In the genomic region with DNA sequence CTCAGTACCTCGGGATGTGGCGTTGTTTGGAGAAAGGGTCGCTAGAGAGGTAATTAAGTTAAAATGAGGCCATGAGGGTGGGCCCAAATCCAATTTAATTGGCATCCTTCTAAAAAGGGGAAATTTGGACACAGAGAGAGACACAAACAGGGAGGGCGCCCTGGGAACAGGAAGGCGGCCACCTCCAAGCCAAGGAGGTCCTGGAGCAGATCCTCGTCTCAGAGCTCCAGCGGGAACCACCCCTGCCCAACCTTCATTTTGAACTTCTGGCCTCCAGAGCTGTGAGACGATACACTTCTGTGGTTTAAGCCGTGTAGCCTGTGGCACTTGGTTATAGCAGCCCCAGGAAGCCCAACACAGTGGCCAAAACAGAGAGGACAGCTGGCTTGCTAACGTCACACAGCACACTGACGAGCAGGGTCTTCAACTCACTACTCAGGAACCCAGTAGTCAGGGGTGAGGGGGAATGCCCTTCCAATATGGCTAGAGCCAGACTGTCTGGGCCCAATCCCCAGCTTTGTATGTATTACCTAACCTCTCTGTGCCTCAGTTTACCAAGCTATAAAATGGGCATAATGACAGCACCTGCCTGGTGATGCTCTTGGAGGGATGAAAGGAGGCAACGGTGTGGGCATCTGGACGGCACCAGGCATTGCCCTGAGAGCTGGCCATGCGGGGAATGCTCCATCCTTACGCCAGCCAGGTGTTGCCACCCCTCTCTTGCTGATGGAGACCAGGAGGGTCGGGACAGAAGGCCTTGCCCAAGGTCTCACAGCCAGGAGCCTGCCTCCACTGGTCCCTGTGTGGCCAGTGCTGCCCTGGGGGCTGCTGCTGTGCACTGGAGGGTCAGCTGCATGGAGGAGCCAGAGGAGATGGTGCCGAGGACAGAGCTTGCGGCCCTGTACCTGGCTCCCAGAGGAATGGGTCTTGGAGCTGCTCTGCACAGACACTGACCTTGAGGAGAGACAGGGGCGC, we compare ENCODE assay signal across 16 cellular contexts. TPM values are rescaled to one million over a fixed set of nuclear protein-coding genes. Genes with fewer than 3 reads are reported as not detected.
"Had no signal": no experiment of that assay in that cellular context is flagged by ENCODE, and none has a peak within 500 bp of the region (broad histone marks: within the 10 kb centered on the region; RNA-seq: fewer than 3 reads in every experiment).

No MANE protein-coding gene starts in this region.

- ATAC-seq: left lung; naive thymus-derived CD4-positive, alpha-beta T cell had no signal

- H3K36me3 Mint-ChIP-seq: type B pancreatic cell had no signal

- H3K9me3 ChIP-seq: pancreas had no signal

- H3K36me3 ChIP-seq: brain microvascular endothelial cell, left lung, pancreas had no signal

- H3K9me3 Mint-ChIP-seq: central memory CD8-positive, alpha-beta T cell; type B pancreatic cell had no signal

- H3K4me3 Mint-ChIP-seq: central memory CD8-positive, alpha-beta T cell; naive thymus-derived CD4-positive, alpha-beta T cell; stimulated activated naive CD8-positive, alpha-beta T cell treated with anti-CD3 and anti-CD28 coated beads, Interleukin-15, Interleukin-2, amounts not matched to agents 100 ng/mL and 50 ng/mL, for 24 hours; type B pancreatic cell had no signal

- DNase-seq: activated CD4-positive, alpha-beta T cell treated with anti-CD3 and anti-CD28 coated beads, Interleukin-2, amount 50 U/mL, for 48 hours; activated T-cell treated with anti-CD3 and anti-CD28 coated beads for 4 hours; brain microvascular endothelial cell; left lung; naive thymus-derived CD4-positive, alpha-beta T cell; pancreas had no signal

- H3K27me3 ChIP-seq: brain microvascular endothelial cell, left lung, pancreas had no signal

- H3K27ac Mint-ChIP-seq: stimulated activated naive CD8-positive, alpha-beta T cell treated with anti-CD3 and anti-CD28 coated beads, Interleukin-15, Interleukin-2, amounts not matched to agents 100 ng/mL and 50 ng/mL, for 24 hours; type B pancreatic cell had no signal

- H3K4me3 ChIP-seq: coronary artery, left lung, pancreas had no signal

- H3K4me1 ChIP-seq: left lung, pancreas had no signal

- H3K27ac ChIP-seq: brain microvascular endothelial cell, coronary artery, left lung, pancreas had no signal

RNA-seq across cellular contexts. Expression of a gene that starts 53.3 kb away (rescaled TPM):
- total RNA-seq: frontal cortex; kidney epithelial cell; left lung; mucosa of gallbladder; naive thymus-derived CD4-positive, alpha-beta T cell; pancreas; skeletal muscle tissue; T-helper 2 cell treated with Interferon-gamma antibody and Interleukin-4, amounts not matched to agents 100 ng/mL and 5 ng/mL, for 36 hours; temporal lobe had no signal
- polyA plus RNA-seq: naive thymus-derived CD4-positive, alpha-beta T cell; pancreas had no signal
